ENCODE assay signal across 8 cellular contexts in the genomic region with DNA sequence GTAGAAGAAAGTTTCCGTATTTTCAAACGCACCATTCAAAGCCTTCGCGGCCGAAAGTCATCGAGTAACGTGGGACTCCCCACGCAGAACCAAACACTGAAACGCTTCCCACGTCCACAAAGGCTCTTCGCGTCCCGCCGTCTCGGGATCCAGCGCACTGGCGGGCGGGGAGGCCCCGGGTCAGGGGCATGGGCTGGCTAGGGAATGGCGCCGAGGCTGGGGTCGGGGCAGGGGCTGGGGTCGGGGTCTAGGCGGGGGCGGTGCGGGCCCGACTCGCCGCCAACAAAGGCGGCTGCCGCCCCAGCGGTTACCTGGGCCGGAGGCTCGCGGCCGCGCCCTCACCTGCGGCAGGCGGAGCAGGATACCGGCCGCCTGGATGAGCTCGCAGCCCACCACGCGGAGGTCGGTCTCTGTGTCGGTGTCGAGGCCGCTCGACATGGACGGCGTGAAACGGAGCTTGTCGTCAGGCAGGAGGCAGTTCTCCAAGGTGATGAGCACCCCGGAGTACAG. TPM values are rescaled to one million over a fixed set of nuclear protein-coding genes. Genes with fewer than 3 reads are reported as not detected.
DNase-seq lines count a peak whose midpoint lies in the region; ATAC-seq and TF ChIP-seq lines count a peak whose summit lies in the region.

No MANE protein-coding gene starts in this region.

- peaks cover 29% of the 10 kb centered on the region for H3K36me3 ChIP-seq in mammary epithelial cell (ENCODE audit: insufficient read depth, low read length)

- peak overlapping the region; percentile 82 for H2AFZ ChIP-seq in mammary epithelial cell (ENCODE audit: low read depth, low read length)

- H3K36me3 Mint-ChIP-seq in activated naive CD4-positive, alpha-beta T cell treated with anti-CD3 and anti-CD28 coated beads for 36 hours (ENCODE audit: low read depth): peaks cover 56% of the 10 kb centered on the region
- H3K36me3 Mint-ChIP-seq in mesothelial cell of epicardium: peaks cover 26% of the 10 kb centered on the region

- H3K9me3 Mint-ChIP-seq in activated naive CD4-positive, alpha-beta T cell treated with anti-CD3 and anti-CD28 coated beads for 36 hours: no peaks in the 10 kb centered on the region
- no peaks in the 10 kb centered on the region for H3K9me3 Mint-ChIP-seq in mesothelial cell of epicardium

- in situ Hi-C loops in mammary epithelial cell (cut with MboI; ENCODE audit: low sequenced_read_pairs in 2 of 2): no loop called here
- in situ Hi-C loops in ACHN (cut with HindIII; ENCODE audit: low pct_ligation_motif_present, low pct_unique_long_range_greater_than_20kb, low sequenced_read_pairs): no loop called here

- H4K20me1 ChIP-seq in mammary epithelial cell (ENCODE audit: insufficient read depth, low read length): no peaks in the 10 kb centered on the region

- peak overlapping the region; percentile 82 for H3K9ac ChIP-seq in mammary epithelial cell (ENCODE audit: insufficient read depth, low read length)

- H3K27me3 Mint-ChIP-seq in activated naive CD4-positive, alpha-beta T cell treated with anti-CD3 and anti-CD28 coated beads for 36 hours (ENCODE audit: low read depth): no peaks in the 10 kb centered on the region
- no peaks in the 10 kb centered on the region for H3K27me3 Mint-ChIP-seq in mesothelial cell of epicardium (ENCODE audit: low read depth)

- peaks cover 83% of the 10 kb centered on the region for H3K79me2 ChIP-seq in mammary epithelial cell (ENCODE audit: insufficient read depth, low read length)

- peak overlapping the region; percentile 74 to 98 (median 95) for H3K4me3 ChIP-seq in mammary epithelial cell (replicated peaks in 1 of 3; ENCODE audit: insufficient read depth in 1 of 3, low read depth in 2 of 3, low read length in 3 of 3)

- H3K4me1 Mint-ChIP-seq in activated naive CD4-positive, alpha-beta T cell treated with anti-CD3 and anti-CD28 coated beads for 36 hours (ENCODE audit: low read depth): peaks cover 56% of the 10 kb centered on the region
- H3K4me1 Mint-ChIP-seq in mesothelial cell of epicardium: peaks cover 24% of the 10 kb centered on the region

- no peak for TF ChIP-seq CTCF in mammary epithelial cell (conservative IDR thresholded peaks at IDR 0.05 in 1 of 2, IDR thresholded peaks at IDR 0.05 in 1 of 2; ENCODE audit: extremely low read depth in 1 of 2, insufficient read depth in 1 of 2, low read depth in 1 of 2, low read length in 2 of 2)
- TF ChIP-seq CTCF in mesothelial cell of epicardium (IDR thresholded peaks at IDR 0.05; ENCODE audit: unreplicated experiment): no peak

- no peak for DNase-seq in activated naive CD4-positive, alpha-beta T cell treated with anti-CD3 and anti-CD28 coated beads for 36 hours
- no peak for DNase-seq in activated naive CD4-positive, alpha-beta T cell (lab: John Stamatoyannopoulos, UW)
- no peak for DNase-seq in mammary epithelial cell
- DNase-seq in mesothelial cell of epicardium (ENCODE audit: low spot score in 2 of 2, unreplicated experiment in 2 of 2): no peak
- DNase-seq in ACHN: no peak
- no peak for DNase-seq in GM19240 (ENCODE audit: insufficient read length, low spot score)
- DNase-seq in NCI-H226: no peak

- H3K27ac ChIP-seq in mammary epithelial cell (ENCODE audit: insufficient read depth, low read depth, low read length): peak overlapping the region; percentile 62

- dilution Hi-C loops in mammary epithelial cell (cut with HindIII; ENCODE audit: low sequenced_read_pairs): no loop called here

- H3K4me2 ChIP-seq in mammary epithelial cell (ENCODE audit: insufficient read depth, low read depth, low read length): peak overlapping the region; percentile 85

- H3K9me3 ChIP-seq in mammary epithelial cell (replicated peaks; ENCODE audit: insufficient read depth, low read length): no peaks in the 10 kb centered on the region

- no peaks in the 10 kb centered on the region for H3K27me3 ChIP-seq in mammary epithelial cell (ENCODE audit: insufficient read depth, low read length)

- WGBS in mammary epithelial cell (ENCODE audit: low coverage, missing lambda C conversion rate): 0% methylated on average over 14 of the region's 54 CpGs

- H3K27ac Mint-ChIP-seq in activated naive CD4-positive, alpha-beta T cell treated with anti-CD3 and anti-CD28 coated beads for 36 hours: peak overlapping the region; percentile 79
- peak overlapping the region; percentile 92 for H3K27ac Mint-ChIP-seq in mesothelial cell of epicardium

- CTCF ChIA-PET in activated naive CD4-positive, alpha-beta T cell treated with anti-CD3 and anti-CD28 coated beads for 36 hours (lab: Charles Lee): interaction anchor here (0.8 to 2.6 kb wide), 4 partner anchors 11 to 42 kb away, joined by 3 to 14 read pairs (median 4); no protein-coding TSS in a partner anchor
- CTCF ChIA-PET in mammary epithelial cell (lab: Charles Lee; ENCODE audit: low non-redundant PET): interaction anchor here (0.7 kb wide), 1 partner anchor 24 kb away, joined by 3 read pairs; no protein-coding TSS in a partner anchor

- peaks cover 30% of the 10 kb centered on the region for H3K4me1 ChIP-seq in mammary epithelial cell (ENCODE audit: insufficient read depth, low read length)

- no TSS peak for BruUV-seq in mammary epithelial cell (replicated peaks; lab: Mats Ljungman, UMichigan)

- ATAC-seq in HG03565 (IDR thresholded peaks at IDR 0.05; ENCODE audit: unreplicated experiment): peak; percentile 15

- peak overlapping the region; percentile 91 for H3K4me3 Mint-ChIP-seq in activated naive CD4-positive, alpha-beta T cell treated with anti-CD3 and anti-CD28 coated beads for 36 hours
- peak overlapping the region; percentile 89 for H3K4me3 Mint-ChIP-seq in mesothelial cell of epicardium

- intact Hi-C loops in activated naive CD4-positive, alpha-beta T cell treated with anti-CD3 and anti-CD28 coated beads for 36 hours (cut with micrococcal nuclease): loop anchor here (1.0 to 2.0 kb wide), 5 partner anchors 9 to 176 kb away; a partner anchor contains a TSS
- intact Hi-C loops in mammary epithelial cell (cut with micrococcal nuclease): loop anchor here (1.0 to 2.0 kb wide), 4 partner anchors 42 to 106 kb away; a partner anchor contains a TSS

RNA-seq across cellular contexts. Expression of a gene that starts 0.4 kb away (rescaled TPM):
- 100 to 1,000 TPM in 1 of 2 experiments, 10 to 100 TPM in 1; 97.7 to 108 TPM for total RNA-seq in activated naive CD4-positive, alpha-beta T cell treated with anti-CD3 and anti-CD28 coated beads for 36 hours
- 100 to 1,000 TPM; 103 to 140 TPM for total RNA-seq in mammary epithelial cell
- polyA plus RNA-seq in mammary epithelial cell: 64.9 TPM
- 21.9 TPM for polyA minus RNA-seq in mammary epithelial cell
- 396 to 423 TPM (median 405 TPM) in 3 replicates for total RNA-seq in mesothelial cell of epicardium

RNA-seq across cellular contexts. Expression of a gene that starts 8.4 kb away (rescaled TPM):
- 100 to 1,000 TPM; 103 to 107 TPM for total RNA-seq in activated naive CD4-positive, alpha-beta T cell treated with anti-CD3 and anti-CD28 coated beads for 36 hours
- total RNA-seq in mammary epithelial cell (100 to 1,000 TPM in 1 of 2 donors, 10 to 100 TPM in 1; 56.7 to 115 TPM), mesothelial cell of epicardium (87.9 to 98.2 TPM (median 94.7 TPM) in 3 replicates)
- polyA plus RNA-seq in mammary epithelial cell: 157 TPM
- 119 TPM for polyA minus RNA-seq in mammary epithelial cell

RNA-seq across cellular contexts. Expression of a gene that starts 22.3 kb away (rescaled TPM):
- total RNA-seq in activated naive CD4-positive, alpha-beta T cell treated with anti-CD3 and anti-CD28 coated beads for 36 hours: not detected
- total RNA-seq in mammary epithelial cell: 1 to 10 TPM; 3.1 to 7.5 TPM
- polyA plus RNA-seq in mammary epithelial cell: 3.6 TPM
- 9.3 TPM for polyA minus RNA-seq in mammary epithelial cell
- 10.9 to 12.3 TPM (median 11.3 TPM) in 3 replicates for total RNA-seq in mesothelial cell of epicardium

RNA-seq across cellular contexts. Expression of a gene that starts 23.7 kb away (rescaled TPM):
- total RNA-seq in activated naive CD4-positive, alpha-beta T cell treated with anti-CD3 and anti-CD28 coated beads for 36 hours: 100 to 1,000 TPM; 108 TPM
- total RNA-seq in mammary epithelial cell (100 to 1,000 TPM in 1 of 2 donors, 10 to 100 TPM in 1; 85.0 to 167 TPM), mesothelial cell of epicardium (75.5 to 78.6 TPM (median 78.3 TPM) in 3 replicates)
- polyA plus RNA-seq in mammary epithelial cell: 125 TPM
- polyA minus RNA-seq in mammary epithelial cell: 47.4 TPM

RNA-seq across cellular contexts. Expression of a gene that starts 36.8 kb away (rescaled TPM):
- under 1 TPM; 0.72 to 0.74 TPM for total RNA-seq in activated naive CD4-positive, alpha-beta T cell treated with anti-CD3 and anti-CD28 coated beads for 36 hours
- total RNA-seq in mammary epithelial cell (10 to 100 TPM; 11.3 to 27.3 TPM), mesothelial cell of epicardium (57.0 to 59.1 TPM (median 57.7 TPM) in 3 replicates)
- 4.2 TPM for polyA plus RNA-seq in mammary epithelial cell
- polyA minus RNA-seq in mammary epithelial cell: 1.2 TPM
